ENCODE assay signal across 13 cellular contexts in the genomic region with DNA sequence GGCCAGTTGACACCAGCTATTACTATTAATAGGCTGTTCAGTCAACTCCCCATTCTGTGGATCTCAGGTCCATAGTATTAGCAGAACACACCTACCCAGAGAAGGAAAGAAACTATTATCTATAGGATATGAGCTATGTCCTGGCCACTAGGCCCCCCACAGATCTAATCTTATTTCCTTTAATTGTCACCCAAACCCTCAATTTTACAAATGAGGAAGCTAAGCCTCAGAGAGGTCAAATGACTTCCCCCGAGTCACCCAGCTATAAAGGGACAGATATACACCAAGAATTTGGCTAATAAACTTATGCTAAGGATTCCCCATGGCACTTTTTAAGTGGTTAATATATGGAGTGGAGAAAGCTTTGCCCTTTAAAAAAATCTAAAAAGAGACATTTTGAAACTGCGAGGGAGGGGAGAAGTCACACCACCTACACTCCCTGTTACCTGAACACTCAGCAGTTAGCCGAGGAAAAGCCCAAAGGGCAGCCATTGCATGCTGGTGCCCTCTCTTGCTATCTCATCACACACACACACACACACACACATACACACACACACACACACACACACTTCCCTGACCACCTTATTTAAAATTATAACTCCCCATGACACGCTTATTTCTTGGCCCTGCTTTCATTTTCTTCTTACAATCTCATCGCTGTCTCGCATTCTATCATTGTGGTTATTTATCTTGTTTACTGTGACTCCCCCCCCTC.
A peak's percentile ranks its signal among the peaks of the same experiment; 100 is the strongest.
DNase-seq lines count a peak whose midpoint lies in the region; ATAC-seq lines count a peak whose summit lies in the region.
"Had no signal": no experiment of that assay in that cellular context is flagged by ENCODE, and none has a peak within 500 bp of the region (broad histone marks: within the 10 kb centered on the region; RNA-seq: fewer than 3 reads in every experiment).

No MANE protein-coding gene starts in this region.

- no peak overlapping the region for H3K27ac Mint-ChIP-seq in activated T-cell treated with anti-CD3 and anti-CD28 coated beads, Interleukin-2, amount 50 U/mL, for 72 hours
- H3K27ac Mint-ChIP-seq in activated T-helper 17 cell treated with anti-CD3 and anti-CD28 coated beads, Interleukin-2, amount 50 U/mL, for 72 hours = peak overlapping the region; percentile 29
- H3K27ac Mint-ChIP-seq in stimulated activated memory B cell treated with anti-CD40 and anti-IgM and Interleukin-4, amounts not matched to agents 10 μg/mL and 1 μg/mL and 100 μg/mL, for 72 hours = peak overlapping the region; percentile 72

- H3K4me3 Mint-ChIP-seq in activated T-cell treated with anti-CD3 and anti-CD28 coated beads, Interleukin-2, amount 50 U/mL, for 72 hours = peak overlapping the region; percentile 5 to 25
- peak overlapping the region; percentile 38 for H3K4me3 Mint-ChIP-seq in activated T-helper 17 cell treated with anti-CD3 and anti-CD28 coated beads, Interleukin-2, amount 50 U/mL, for 72 hours
- no peak overlapping the region for H3K4me3 Mint-ChIP-seq in stimulated activated memory B cell treated with anti-CD40 and anti-IgM and Interleukin-4, amounts not matched to agents 10 μg/mL and 1 μg/mL and 100 μg/mL, for 72 hours

- no peaks in the 10 kb centered on the region for H3K36me3 Mint-ChIP-seq in activated T-cell treated with anti-CD3 and anti-CD28 coated beads, Interleukin-2, amount 50 U/mL, for 72 hours (ENCODE audit: insufficient read depth in 2 of 2)
- H3K36me3 Mint-ChIP-seq in activated T-helper 17 cell treated with anti-CD3 and anti-CD28 coated beads, Interleukin-2, amount 50 U/mL, for 72 hours (ENCODE audit: low read depth) = no peaks in the 10 kb centered on the region
- H3K36me3 Mint-ChIP-seq in stimulated activated memory B cell treated with anti-CD40 and anti-IgM and Interleukin-4, amounts not matched to agents 10 μg/mL and 1 μg/mL and 100 μg/mL, for 72 hours = no peaks in the 10 kb centered on the region

- H3K9me3 Mint-ChIP-seq in activated T-cell treated with anti-CD3 and anti-CD28 coated beads, Interleukin-2, amount 50 U/mL, for 72 hours = no peaks in the 10 kb centered on the region
- H3K9me3 Mint-ChIP-seq in activated T-helper 17 cell treated with anti-CD3 and anti-CD28 coated beads, Interleukin-2, amount 50 U/mL, for 72 hours = no peaks in the 10 kb centered on the region
- H3K9me3 Mint-ChIP-seq in stimulated activated memory B cell treated with anti-CD40 and anti-IgM and Interleukin-4, amounts not matched to agents 10 μg/mL and 1 μg/mL and 100 μg/mL, for 72 hours = peaks cover 3% of the 10 kb centered on the region

- peaks cover 40% of the 10 kb centered on the region for H3K4me1 Mint-ChIP-seq in activated T-cell treated with anti-CD3 and anti-CD28 coated beads, Interleukin-2, amount 50 U/mL, for 72 hours (ENCODE audit: low read depth)
- H3K4me1 Mint-ChIP-seq in activated T-helper 17 cell treated with anti-CD3 and anti-CD28 coated beads, Interleukin-2, amount 50 U/mL, for 72 hours = peaks cover 25% of the 10 kb centered on the region
- peaks cover 68% of the 10 kb centered on the region for H3K4me1 Mint-ChIP-seq in stimulated activated memory B cell treated with anti-CD40 and anti-IgM and Interleukin-4, amounts not matched to agents 10 μg/mL and 1 μg/mL and 100 μg/mL, for 72 hours

- peaks cover 10% of the 10 kb centered on the region for H3K27me3 Mint-ChIP-seq in activated T-cell treated with anti-CD3 and anti-CD28 coated beads, Interleukin-2, amount 50 U/mL, for 72 hours (ENCODE audit: low read depth)
- H3K27me3 Mint-ChIP-seq in activated T-helper 17 cell treated with anti-CD3 and anti-CD28 coated beads, Interleukin-2, amount 50 U/mL, for 72 hours = no peaks in the 10 kb centered on the region
- H3K27me3 Mint-ChIP-seq in stimulated activated memory B cell treated with anti-CD40 and anti-IgM and Interleukin-4, amounts not matched to agents 10 μg/mL and 1 μg/mL and 100 μg/mL, for 72 hours = no peaks in the 10 kb centered on the region

- peak; percentile 20 to 45 for ATAC-seq in activated T-cell treated with anti-CD3 and anti-CD28 coated beads, Interleukin-2, amount 50 U/mL, for 72 hours (replicated peaks in 1 of 2)
- ATAC-seq in HG02610 (IDR thresholded peaks at IDR 0.05; ENCODE audit: unreplicated experiment) (peak; percentile 56), GM18861 (IDR thresholded peaks at IDR 0.05; ENCODE audit: unreplicated experiment) (no peak), HG02870 (IDR thresholded peaks at IDR 0.05; ENCODE audit: unreplicated experiment) (no peak)
- ATAC-seq in activated T-helper 17 cell treated with anti-CD3 and anti-CD28 coated beads, Interleukin-2, amount 50 U/mL, for 72 hours (replicated peaks) = peak; percentile 52
- peak; percentile 87 for ATAC-seq in stimulated activated memory B cell treated with anti-CD40 and anti-IgM and Interleukin-4, amounts not matched to agents 10 μg/mL and 1 μg/mL and 100 μg/mL, for 72 hours
- ATAC-seq: Right ventricle myocardium inferior had no signal

- DNase-seq in activated T-cell treated with anti-CD3 and anti-CD28 coated beads, Interleukin-2, amount 50 U/mL, for 72 hours = no peak
- DNase-seq in activated T-cell treated with anti-CD3 and anti-CD28 coated beads for 4 hours (no peak), NCI-H69 (lab: John Stamatoyannopoulos, UW) (no peak)
- DNase-seq: NCI-H1436 treated with DMSO at 0.1 percent for 48 hours, ovary, T-helper 1 cell, WERI-Rb-1 had no signal

Comparison
In these comparisons a context has a peak if more than half of its experiments do, and no peak if none do; other contexts are left out.
1. ATAC-seq: peak in activated T-cell treated with anti-CD3 and anti-CD28 coated beads, Interleukin-2, amount 50 U/mL, for 72 hours (2 of 2), HG02610 (single experiment), activated T-helper 17 cell treated with anti-CD3 and anti-CD28 coated beads, Interleukin-2, amount 50 U/mL, for 72 hours (single experiment) and stimulated activated memory B cell treated with anti-CD40 and anti-IgM and Interleukin-4, amounts not matched to agents 10 μg/mL and 1 μg/mL and 100 μg/mL, for 72 hours (single experiment); none in GM18861 (single experiment) and HG02870 (single experiment).